In the genomic region with DNA sequence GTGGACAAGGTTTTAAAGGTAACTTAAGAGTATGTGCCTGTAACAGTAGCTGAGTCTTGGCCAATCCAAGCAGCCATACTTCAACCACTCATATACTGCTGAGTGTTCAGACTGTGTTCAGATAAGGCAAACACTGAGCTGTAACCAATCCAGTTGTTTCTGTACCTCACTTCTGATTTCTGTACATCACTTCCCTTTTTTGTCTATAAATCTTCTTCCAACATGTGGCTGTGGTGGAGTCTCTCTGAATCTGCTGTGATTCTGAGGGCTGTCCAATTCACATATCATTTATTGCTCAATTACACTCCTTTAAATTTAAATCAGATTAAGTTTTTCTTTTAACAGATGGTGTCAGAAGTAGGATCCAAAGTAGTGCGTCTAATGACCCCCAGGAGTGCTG, we compare ENCODE assay signal across 22 cellular contexts.
"Had no signal": no experiment of that assay in that cellular context is flagged by ENCODE, and none has a peak within 500 bp of the region (broad histone marks: within the 10 kb centered on the region; RNA-seq: fewer than 3 reads in every experiment).

No MANE protein-coding gene starts in this region.

- DNase-seq: activated B cell treated with CpG ODN at 0.5 μM for 24 hours; activated CD4-positive, alpha-beta memory T cell treated with anti-CD3 and anti-CD28 coated beads for 36 hours; activated CD4-positive, alpha-beta T cell treated with anti-CD3 and anti-CD28 coated beads, Interleukin-2, amount 10 ng/mL, durations not matched to agents 7 days and 5 days; activated CD8-positive, alpha-beta memory T cell treated with anti-CD3 and anti-CD28 coated beads for 24 hours; activated effector memory CD4-positive, alpha-beta T cell treated with anti-CD3 and anti-CD28 coated beads, Interleukin-2, amount 50 U/mL, for 16 hours; activated naive CD4-positive, alpha-beta T cell treated with Interleukin-2 at 50 U/mL for 16 hours; activated naive CD8-positive, alpha-beta T cell treated with anti-CD3 and anti-CD28 coated beads, Interleukin-2, amount 50 U/mL, for 24 hours; activated T-cell treated with anti-CD3 and anti-CD28 coated beads, Interleukin-2, amount 50 U/mL, for 4 hours; amygdala; cortex of kidney; MM.1S; NCI-H1092 treated with DMSO at 0.1 percent for 48 hours; NCI-H1417 treated with DMSO at 0.1 percent for 48 hours; NCI-H1694 treated with DMSO at 0.1 percent for 48 hours; NCI-H2029 treated with DMSO at 0.1 percent for 48 hours; NCI-H526; NCI-H774; NK-92 treated with Interleukin-12 subunit alpha and Interleukin-12 subunit beta, amount 100 ng/mL, for 24 hours; PC-9; SHP77 treated with DMSO at 0.1 percent for 48 hours; T-helper 17 cell; T-helper 9 cell had no signal
